Comparison of ENCODE assay signal across 12 cellular contexts in the genomic region with DNA sequence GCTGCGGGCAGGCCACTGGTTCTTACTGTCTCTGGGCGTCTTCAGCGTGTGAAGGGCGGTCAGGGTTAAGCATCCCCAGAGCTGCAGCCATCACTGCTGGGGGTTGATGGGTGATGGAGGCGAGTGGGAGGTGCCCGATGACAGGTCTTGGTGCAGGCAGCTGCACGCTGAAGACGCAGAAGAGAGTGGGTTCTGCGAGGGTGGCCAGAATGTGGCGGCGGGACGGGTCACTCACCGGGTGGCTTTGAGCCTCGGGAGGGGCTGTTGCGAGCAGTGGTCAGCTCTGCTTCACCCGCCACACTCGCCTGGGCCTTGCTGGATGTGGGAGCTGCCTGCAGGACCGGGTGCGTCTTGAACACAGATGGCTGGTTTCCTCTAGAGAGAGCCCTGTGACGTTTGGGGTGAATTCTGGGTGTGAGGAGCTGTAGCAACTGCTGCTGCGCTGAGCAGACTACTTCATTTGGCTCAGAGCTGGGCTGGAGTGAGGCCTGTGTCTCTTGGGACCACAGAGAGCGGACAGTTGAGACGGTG. TPM values are rescaled to one million over a fixed set of nuclear protein-coding genes. Genes with fewer than 3 reads are reported as not detected.
DNase-seq lines count a peak whose midpoint lies in the region; ATAC-seq lines count a peak whose summit lies in the region.
"Had no signal": no experiment of that assay in that cellular context is flagged by ENCODE, and none has a peak within 500 bp of the region (broad histone marks: within the 10 kb centered on the region; RNA-seq: fewer than 3 reads in every experiment).

No MANE protein-coding gene starts in this region.

- H3K4me3 ChIP-seq in right cardiac atrium (ENCODE audit: low read length), result no peak overlapping the region
- H3K4me3 ChIP-seq in subcutaneous abdominal adipose tissue (ENCODE audit: low read depth in 1 of 5, low read length in 5 of 5), result no peak overlapping the region

- intact Hi-C loops in right cardiac atrium (cut with DNase I), result no loop called here

- 64% methylated on average over 23 of the region's 23 CpGs for WGBS in right cardiac atrium

- H3K36me3 ChIP-seq in subcutaneous abdominal adipose tissue (ENCODE audit: control insufficient read depth in 5 of 5, insufficient read depth in 5 of 5, low read length in 5 of 5), result peaks cover 0 to 5% (median 0%) of the 10 kb centered on the region in 5 donors

- H3K4me1 Mint-ChIP-seq in activated T-cell treated with anti-CD3 and anti-CD28 coated beads, Interleukin-2, amount 50 U/mL, for 72 hours (ENCODE audit: low read depth), result peaks cover 64% of the 10 kb centered on the region
- peaks cover 71% of the 10 kb centered on the region for H3K4me1 Mint-ChIP-seq in activated naive CD8-positive, alpha-beta T cell (ENCODE audit: low read depth)

- H3K4me1 ChIP-seq in right cardiac atrium (ENCODE audit: control insufficient read depth, insufficient read depth, low read length) (peaks cover 4% of the 10 kb centered on the region), subcutaneous abdominal adipose tissue (ENCODE audit: control insufficient read depth in 5 of 5, insufficient read depth in 5 of 5, low read length in 5 of 5) (peaks cover 9 to 71% (median 53%) of the 10 kb centered on the region in 5 donors)

- H3K27me3 Mint-ChIP-seq in activated T-cell treated with anti-CD3 and anti-CD28 coated beads, Interleukin-2, amount 50 U/mL, for 72 hours (ENCODE audit: low read depth), result no peaks in the 10 kb centered on the region
- no peaks in the 10 kb centered on the region for H3K27me3 Mint-ChIP-seq in activated naive CD8-positive, alpha-beta T cell

- no peak overlapping the region for H3K9ac ChIP-seq in subcutaneous abdominal adipose tissue (ENCODE audit: low read length in 5 of 5)

- no peak for DNase-seq in activated T-cell treated with anti-CD3 and anti-CD28 coated beads, Interleukin-2, amount 50 U/mL, for 72 hours
- DNase-seq in activated T-cell treated with anti-CD3 and anti-CD28 coated beads, Interleukin-2, amount 50 U/mL, for 1 hour, result no peak
- peak; percentile 54 to 82 (median 73) for DNase-seq in right cardiac atrium
- DNase-seq in NCI-H1417 treated with DMSO at 0.1 percent for 48 hours (lab: John Stamatoyannopoulos, UW), result no peak
- no peak for DNase-seq in GOT3 (lab: John Stamatoyannopoulos, UW)
- no peak for DNase-seq in NCI-H2029 (lab: John Stamatoyannopoulos, UW)
- DNase-seq: NCI-H1436, T1000 had no signal

- H3K27ac Mint-ChIP-seq in activated T-cell treated with anti-CD3 and anti-CD28 coated beads, Interleukin-2, amount 50 U/mL, for 72 hours, result peak overlapping the region; percentile 92
- H3K27ac Mint-ChIP-seq in activated naive CD8-positive, alpha-beta T cell, result peak overlapping the region; percentile 90

- no peaks in the 10 kb centered on the region for H3K9me3 Mint-ChIP-seq in activated T-cell treated with anti-CD3 and anti-CD28 coated beads, Interleukin-2, amount 50 U/mL, for 72 hours
- no peaks in the 10 kb centered on the region for H3K9me3 Mint-ChIP-seq in activated naive CD8-positive, alpha-beta T cell (ENCODE audit: low read depth)

- peak overlapping the region; percentile 70 to 90 for H3K4me3 Mint-ChIP-seq in activated T-cell treated with anti-CD3 and anti-CD28 coated beads, Interleukin-2, amount 50 U/mL, for 72 hours
- H3K4me3 Mint-ChIP-seq in activated naive CD8-positive, alpha-beta T cell, result peak overlapping the region; percentile 73

- peaks cover 0 to 5% of the 10 kb centered on the region in 2 donors for H3K36me3 Mint-ChIP-seq in activated T-cell treated with anti-CD3 and anti-CD28 coated beads, Interleukin-2, amount 50 U/mL, for 72 hours (ENCODE audit: insufficient read depth in 2 of 2)
- H3K36me3 Mint-ChIP-seq in activated naive CD8-positive, alpha-beta T cell, result peaks cover 7% of the 10 kb centered on the region

- ATAC-seq in activated T-cell treated with anti-CD3 and anti-CD28 coated beads, Interleukin-2, amount 50 U/mL, for 72 hours (replicated peaks in 1 of 2), result no peak
- ATAC-seq in right cardiac atrium, result peak; percentile 53 to 58

- H3K27ac ChIP-seq in right cardiac atrium (ENCODE audit: low read length) (no peak overlapping the region), subcutaneous abdominal adipose tissue (ENCODE audit: low read depth, low read length) (peak overlapping the region; percentile 10)

- no peaks in the 10 kb centered on the region for H3K27me3 ChIP-seq in right cardiac atrium (ENCODE audit: control insufficient read depth, insufficient read depth)
- H3K27me3 ChIP-seq in subcutaneous abdominal adipose tissue (ENCODE audit: control insufficient read depth in 5 of 5, insufficient read depth in 4 of 5, low read length in 5 of 5), result no peaks in the 10 kb centered on the region

- H3K9me3 ChIP-seq in right cardiac atrium (ENCODE audit: control insufficient read depth, low read length) (no peaks in the 10 kb centered on the region), subcutaneous abdominal adipose tissue (ENCODE audit: control insufficient read depth in 5 of 5, low read length in 5 of 5) (no peaks in the 10 kb centered on the region)

RNA-seq across cellular contexts. Expression of a gene that starts 44.6 kb away (rescaled TPM):
- not detected for total RNA-seq in activated T-cell treated with anti-CD3 and anti-CD28 coated beads, Interleukin-2, amount 50 U/mL, for 72 hours
- not detected for total RNA-seq in right cardiac atrium
- polyA plus RNA-seq in right cardiac atrium, result 0.07 TPM
- total RNA-seq: temporal lobe had no signal
- polyA plus RNA-seq: AG04450 had no signal

Comparison
In these comparisons a context has a peak if more than half of its experiments do, and no peak if none do; other contexts are left out.
1. ATAC-seq: peak in right cardiac atrium (2 of 2); none in activated T-cell treated with anti-CD3 and anti-CD28 coated beads, Interleukin-2, amount 50 U/mL, for 72 hours (0 of 2).
2. DNase-seq: peak in right cardiac atrium (3 of 3); none in activated T-cell treated with anti-CD3 and anti-CD28 coated beads, Interleukin-2, amount 50 U/mL, for 72 hours (0 of 2), activated T-cell treated with anti-CD3 and anti-CD28 coated beads, Interleukin-2, amount 50 U/mL, for 1 hour (single experiment), NCI-H1417 treated with DMSO at 0.1 percent for 48 hours (single experiment), GOT3 (single experiment) and NCI-H2029 (single experiment).